Comparison of ENCODE assay signal across 8 cellular contexts in the genomic region with DNA sequence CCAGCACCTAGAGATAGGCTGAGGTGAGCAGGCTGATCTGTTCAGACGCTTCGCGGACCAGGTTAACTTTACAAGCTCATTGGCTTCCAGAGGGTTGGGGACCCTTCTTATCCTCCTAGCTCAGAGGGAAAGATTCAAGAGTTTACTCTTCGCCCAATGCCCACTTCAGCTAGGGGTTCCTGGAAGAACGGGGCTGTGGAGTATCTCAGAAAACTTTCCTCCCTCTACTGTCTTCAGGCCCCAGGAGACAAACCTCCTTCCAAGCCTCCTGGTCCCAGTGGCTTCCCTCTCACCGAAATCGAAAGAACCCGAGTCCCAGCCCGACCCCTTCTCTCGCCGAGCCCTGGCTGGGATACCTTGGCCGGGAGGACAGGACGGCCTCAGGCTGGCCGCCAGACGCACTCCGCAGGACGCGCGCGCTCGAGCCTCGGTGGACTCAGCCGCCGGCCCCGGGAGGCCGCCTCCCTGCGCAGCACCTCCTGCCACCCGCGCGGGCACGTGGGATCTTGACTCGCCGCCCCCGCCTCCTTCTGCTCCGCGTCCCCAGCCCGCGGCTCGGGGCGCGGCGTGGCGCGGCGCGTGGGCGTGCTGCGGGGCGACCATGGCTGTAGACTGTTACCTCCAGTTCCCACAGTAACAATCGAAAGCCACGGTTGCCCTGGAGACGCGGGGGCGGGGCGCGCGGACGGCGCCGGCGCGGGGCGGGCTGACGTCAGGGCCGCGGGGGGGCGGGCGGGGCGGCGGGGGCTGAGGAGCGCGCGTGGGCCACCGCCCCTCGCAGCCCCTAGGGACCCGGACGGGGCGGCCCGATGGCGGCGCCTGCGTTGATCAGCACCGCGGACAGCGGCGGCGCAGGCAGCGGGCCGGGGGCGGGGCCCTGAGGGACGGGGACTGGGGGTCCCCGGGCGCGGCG. TPM values are rescaled to one million over a fixed set of nuclear protein-coding genes. Genes with fewer than 3 reads are reported as not detected.
DNase-seq lines count a peak whose midpoint lies in the region; ATAC-seq lines count a peak whose summit lies in the region.

No MANE protein-coding gene starts in this region.

- H3K27ac Mint-ChIP-seq in effector memory CD8-positive, alpha-beta T cell, result peak overlapping the region; percentile 62 to 69

- peak overlapping the region; percentile 71 to 72 for H3K4me3 Mint-ChIP-seq in effector memory CD8-positive, alpha-beta T cell

- H3K4me1 Mint-ChIP-seq in effector memory CD8-positive, alpha-beta T cell (ENCODE audit: low read depth in 2 of 2), result peaks cover 23 to 28% of the 10 kb centered on the region in 2 donors

- DNase-seq in NCI-H2081 (lab: John Stamatoyannopoulos, UW) (peak; percentile 38 to 45), NCI-H2081 treated with DMSO at 0.1 percent for 48 hours (lab: John Stamatoyannopoulos, UW) (no peak), NCI-H460 (ENCODE audit: extremely low read depth, low read depth) (peak; percentile 77), mesenteric fat pad (ENCODE audit: low spot score) (peak; percentile 96)
- peak; percentile 88 for DNase-seq in activated CD8-positive, alpha-beta memory T cell treated with anti-CD3 and anti-CD28 coated beads for 4 hours (ENCODE audit: low read depth in 2 of 2)
- peak; percentile 91 for DNase-seq in effector memory CD8-positive, alpha-beta T cell
- peak; percentile 84 for DNase-seq in stimulated activated CD8-positive, alpha-beta memory T cell treated with anti-CD3 and anti-CD28 coated beads, Interleukin-15, amount 100 ng/mL, for 24 hours (ENCODE audit: low read depth)

- H3K36me3 Mint-ChIP-seq in effector memory CD8-positive, alpha-beta T cell (ENCODE audit: insufficient read depth), result peaks cover 24% of the 10 kb centered on the region

- no peaks in the 10 kb centered on the region for H3K27me3 Mint-ChIP-seq in effector memory CD8-positive, alpha-beta T cell

- peak; percentile 50 for ATAC-seq in HG02938 (IDR thresholded peaks at IDR 0.05; ENCODE audit: unreplicated experiment)
- ATAC-seq in effector memory CD8-positive, alpha-beta T cell (replicated peaks), result peak; percentile 69

- no peaks in the 10 kb centered on the region for H3K9me3 Mint-ChIP-seq in effector memory CD8-positive, alpha-beta T cell

RNA-seq across cellular contexts. Expression of a gene that starts 5.3 kb away (rescaled TPM):
- 0.12 TPM in 2 replicates for total RNA-seq in NCI-H460 (2014; rRNA removed; shearing (Covaris generic))
- polyA plus RNA-seq in NCI-H460 (2014; cell fraction: nucleus; rRNA removed), result 0.19 and 0.58 TPM in 2 replicates
- 34.4 TPM for total RNA-seq in mesenteric fat pad

RNA-seq across cellular contexts. Expression of a gene that starts 7.8 kb away (rescaled TPM):
- total RNA-seq in NCI-H460 (2014; rRNA removed; shearing (Covaris generic)), result 47.3 and 60.4 TPM in 2 replicates
- polyA plus RNA-seq in NCI-H460 (2014; cell fraction: nucleus; rRNA removed), result 50.8 and 72.9 TPM in 2 replicates
- 23.6 TPM for total RNA-seq in mesenteric fat pad

RNA-seq across cellular contexts. Expression of a gene that starts 19.6 kb away (rescaled TPM):
- 33.7 and 34.5 TPM in 2 replicates for total RNA-seq in NCI-H460 (2014; rRNA removed; shearing (Covaris generic))
- 84.2 and 92.7 TPM in 2 replicates for polyA plus RNA-seq in NCI-H460 (2014; cell fraction: nucleus; rRNA removed)
- total RNA-seq in mesenteric fat pad, result 35.6 TPM

RNA-seq across cellular contexts. Expression of a gene that starts 24.5 kb away (rescaled TPM):
- total RNA-seq in NCI-H460 (2014; rRNA removed; shearing (Covaris generic)), result 0.12 TPM in 1 of 2 replicates, not detected in the other
- 0.07 and 0.19 TPM in 2 replicates for polyA plus RNA-seq in NCI-H460 (2014; cell fraction: nucleus; rRNA removed)
- total RNA-seq in mesenteric fat pad, result 11.2 TPM

Comparison
In these comparisons a context has a peak if more than half of its experiments do, and no peak if none do; other contexts are left out.
1. RNA of a gene that starts 5.3 kb away (total RNA-seq): 34.4 TPM in mesenteric fat pad (single experiment); 0.12 TPM in NCI-H460; every median in the first group is over 10 times any median in the second.